ENCODE assay signal across 26 cellular contexts in genomic region chr21:31156169-31156568, GRCh38.
"Had no signal": no experiment of that assay in that cellular context is flagged by ENCODE, and none has a peak within 500 bp of the region (broad histone marks: within the 10 kb centered on the region; RNA-seq: fewer than 3 reads in every experiment).

No MANE protein-coding gene starts in this region.

- H3K4me1 ChIP-seq: adrenal gland had no signal

- H3K27me3 ChIP-seq: adrenal gland, MG63 had no signal

- H3K27ac ChIP-seq: adrenal gland, PC-9, RWPE1 had no signal

- DNase-seq: activated CD4-positive, alpha-beta T cell treated with anti-CD3 and anti-CD28 coated beads, Interleukin-2, amount 10 ng/mL, durations not matched to agents 24 days and 14 days; activated CD4-positive, alpha-beta T cell treated with anti-CD3 and anti-CD28 coated beads, Interleukin-2, amount 50 U/mL, for 48 hours; activated CD8-positive, alpha-beta T cell treated with anti-CD3 and anti-CD28 coated beads, Interleukin-2, amount 10 ng/mL, durations not matched to agents 7 days and 5 days; activated effector memory CD4-positive, alpha-beta T cell treated with anti-CD3 and anti-CD28 coated beads, Interleukin-2, amount 50 U/mL, for 16 hours; activated naive CD4-positive, alpha-beta T cell treated with Interleukin-2 at 50 U/mL for 16 hours; activated naive CD8-positive, alpha-beta T cell treated with anti-CD3 and anti-CD28 coated beads, Interleukin-2, amount 10 ng/mL, durations not matched to agents 7 days and 5 days; activated T-cell treated with anti-CD3 and anti-CD28 coated beads, Interleukin-2, amount 50 U/mL, for 48 hours; adrenal gland; caudate nucleus; cerebellar nuclear complex; Kasumi-1; KG1; MG63; NCI-H1092; NCI-H1436 treated with DMSO at 0.1 percent for 48 hours; NCI-H1694 treated with DMSO at 0.1 percent for 48 hours; NCI-H2029; NCI-H345; NCI-H524 treated with DMSO at 0.1 percent for 48 hours; NCI-H748 treated with DMSO at 0.1 percent for 48 hours; PC-9; SIG-M5; SW 1271 had no signal

- H2AFZ ChIP-seq: PC-9 had no signal

- H3K9me3 ChIP-seq: adrenal gland had no signal

- H3K36me3 ChIP-seq: adrenal gland, MG63 had no signal

- H3K4me3 Mint-ChIP-seq: activated CD4-positive, alpha-beta T cell treated with anti-CD3 and anti-CD28 coated beads, Interleukin-2, amount 10 ng/mL, durations not matched to agents 24 days and 14 days; activated CD8-positive, alpha-beta T cell treated with anti-CD3 and anti-CD28 coated beads, Interleukin-2, amount 10 ng/mL, durations not matched to agents 7 days and 5 days; activated naive CD8-positive, alpha-beta T cell treated with anti-CD3 and anti-CD28 coated beads, Interleukin-2, amount 10 ng/mL, durations not matched to agents 7 days and 5 days; brain had no signal

- H3K4me3 ChIP-seq: adrenal gland, MG63, PC-9 had no signal

- H3K27ac Mint-ChIP-seq: activated CD4-positive, alpha-beta T cell treated with anti-CD3 and anti-CD28 coated beads, Interleukin-2, amount 10 ng/mL, durations not matched to agents 24 days and 14 days; activated CD8-positive, alpha-beta T cell treated with anti-CD3 and anti-CD28 coated beads, Interleukin-2, amount 10 ng/mL, durations not matched to agents 7 days and 5 days; activated naive CD8-positive, alpha-beta T cell treated with anti-CD3 and anti-CD28 coated beads, Interleukin-2, amount 10 ng/mL, durations not matched to agents 7 days and 5 days had no signal

- H3K27me3 Mint-ChIP-seq: activated CD4-positive, alpha-beta T cell treated with anti-CD3 and anti-CD28 coated beads, Interleukin-2, amount 10 ng/mL, durations not matched to agents 24 days and 14 days; activated naive CD8-positive, alpha-beta T cell treated with anti-CD3 and anti-CD28 coated beads, Interleukin-2, amount 10 ng/mL, durations not matched to agents 7 days and 5 days; brain had no signal

- ATAC-seq: activated CD8-positive, alpha-beta T cell treated with anti-CD3 and anti-CD28 coated beads, Interleukin-2, amount 10 ng/mL, durations not matched to agents 7 days and 5 days; Right ventricle myocardium inferior had no signal

- H3K4me2 ChIP-seq: PC-9 had no signal
